8 cellular contexts compared by ENCODE assay signal in genomic region chr14:105482486-105483110, GRCh38. TPM values are rescaled to one million over a fixed set of nuclear protein-coding genes. Genes with fewer than 3 reads are reported as not detected.
DNase-seq lines count a peak whose midpoint lies in the region; ATAC-seq and TF ChIP-seq lines count a peak whose summit lies in the region.

No MANE protein-coding gene starts in this region.

- no peaks in the 10 kb centered on the region for H3K79me2 ChIP-seq in GM23248 (ENCODE audit: insufficient read depth)

- H3K27ac ChIP-seq in GM23248 (peak overlapping the region; percentile 99), gastroesophageal sphincter (peak overlapping the region; percentile 82 to 97 (median 94)), gastrocnemius medialis (peak overlapping the region; percentile 67 to 81 (median 78))

- CTCF ChIA-PET in activated B cell treated with CpG ODN at 0.5 μM for 24 hours (lab: Charles Lee), result interaction anchor here (1.4 kb wide), 1 partner anchor 79 kb away, joined by 3 read pairs; no protein-coding TSS in a partner anchor

- no peak for TF ChIP-seq CTCF in activated B cell treated with CpG ODN at 0.5 μM for 24 hours (IDR thresholded peaks at IDR 0.05)
- TF ChIP-seq CTCF in gastroesophageal sphincter (IDR thresholded peaks at IDR 0.05), result no peak
- no peak for TF ChIP-seq CTCF in gastrocnemius medialis (IDR thresholded peaks at IDR 0.05 in 4 of 5, conservative IDR thresholded peaks at IDR 0.05 in 1 of 5)
- TF ChIP-seq CTCF in GM13976 (IDR thresholded peaks at IDR 0.05; ENCODE audit: borderline replicate concordance, control extremely low read depth, extremely low read depth, insufficient read depth, missing control alignments), result no peak

- no peaks in the 10 kb centered on the region for H3K27me3 Mint-ChIP-seq in activated B cell treated with CpG ODN at 0.5 μM for 24 hours

- in situ Hi-C loops in GM23248 (cut with MboI) (no loop called here), gastrocnemius medialis (cut with MboI; ENCODE audit: low sequenced_read_pairs in 4 of 4) (loop anchor here in 1 of 4 donors (25.0 kb wide), 1 partner anchor 120 kb away; no protein-coding TSS in a partner anchor), GM13976 (cut with MboI; ENCODE audit: low sequenced_read_pairs, unreplicated experiment) (loop anchor here (10.0 kb wide), 1 partner anchor 108 kb away; no protein-coding TSS in a partner anchor)

- H3K9ac ChIP-seq in GM23248, result peak overlapping the region; percentile 97

- no peak for TF ChIP-seq EP300 in gastroesophageal sphincter (IDR thresholded peaks at IDR 0.05)

- H3K4me1 Mint-ChIP-seq in activated B cell treated with CpG ODN at 0.5 μM for 24 hours, result peaks cover 67% of the 10 kb centered on the region

- peak overlapping the region; percentile 73 for H3K4me2 ChIP-seq in GM23248 (ENCODE audit: unreplicated experiment)

- H3K36me3 Mint-ChIP-seq in activated B cell treated with CpG ODN at 0.5 μM for 24 hours (ENCODE audit: low read depth), result no peaks in the 10 kb centered on the region

- H3K9me3 ChIP-seq in GM23248 (ENCODE audit: low read depth), result no peaks in the 10 kb centered on the region
- no peaks in the 10 kb centered on the region for H3K9me3 ChIP-seq in gastroesophageal sphincter
- H3K9me3 ChIP-seq in gastrocnemius medialis, result no peaks in the 10 kb centered on the region

- H4K20me1 ChIP-seq in GM23248 (ENCODE audit: insufficient read depth), result no peaks in the 10 kb centered on the region

- H3K4me3 ChIP-seq in GM23248, result no peak overlapping the region
- peak overlapping the region in 1 of 2 donors; percentile 51 for H3K4me3 ChIP-seq in gastroesophageal sphincter
- no peak overlapping the region for H3K4me3 ChIP-seq in gastrocnemius medialis

- H3K27me3 ChIP-seq in GM23248 (replicated peaks; ENCODE audit: insufficient read depth), result peaks cover 13% of the 10 kb centered on the region
- H3K27me3 ChIP-seq in gastroesophageal sphincter, result no peaks in the 10 kb centered on the region
- peaks cover 5 to 15% (median 7%) of the 10 kb centered on the region in 3 donors for H3K27me3 ChIP-seq in gastrocnemius medialis

- H3K4me3 Mint-ChIP-seq in activated B cell treated with CpG ODN at 0.5 μM for 24 hours, result peak overlapping the region; percentile 66

- H3K4me1 ChIP-seq in GM23248 (ENCODE audit: insufficient read depth), result peaks cover 18% of the 10 kb centered on the region
- peaks cover 4 to 100% (median 72%) of the 10 kb centered on the region in 3 donors for H3K4me1 ChIP-seq in gastroesophageal sphincter
- H3K4me1 ChIP-seq in gastrocnemius medialis, result peaks cover 21 to 38% of the 10 kb centered on the region in 2 donors

- TF ChIP-seq POLR2A in gastroesophageal sphincter (IDR thresholded peaks at IDR 0.05) (no peak), gastrocnemius medialis (IDR thresholded peaks at IDR 0.05) (no peak)

- DNase-seq in GM23248, result no peak
- DNase-seq in activated B cell treated with CpG ODN at 0.5 μM for 24 hours, result no peak
- DNase-seq in gastrocnemius medialis, result no peak
- no peak for DNase-seq in NCI-H2227 treated with DMSO at 0.1 percent for 48 hours (lab: John Stamatoyannopoulos, UW)
- no peak for DNase-seq in activated CD4-positive, CD25-positive, alpha-beta regulatory T cell treated with anti-CD3 and anti-CD28 coated beads, Interleukin-2, amount 50 U/mL, for 72 hours
- DNase-seq in GM13976 (ENCODE audit: low spot score), result no peak
- no peak for DNase-seq in T-helper 9 cell

- H3K27ac Mint-ChIP-seq in activated B cell treated with CpG ODN at 0.5 μM for 24 hours, result peak overlapping the region; percentile 94

- H3K9me2 ChIP-seq in GM23248 (ENCODE audit: insufficient read depth), result no peaks in the 10 kb centered on the region

- no peaks in the 10 kb centered on the region for H3F3A ChIP-seq in GM23248 (ENCODE audit: insufficient read depth)

- intact Hi-C loops in activated B cell treated with CpG ODN at 0.5 μM for 24 hours (cut with micrococcal nuclease) (no loop called here), gastrocnemius medialis (cut with DNase I; ENCODE audit: low total_unique reads) (no loop called here)

- ATAC-seq in activated B cell treated with CpG ODN at 0.5 μM for 24 hours (ENCODE audit: low read depth) (no peak), gastroesophageal sphincter (no peak), gastrocnemius medialis (no peak)

- POLR2A ChIA-PET in activated B cell treated with CpG ODN at 0.5 μM for 24 hours (lab: Charles Lee), result no interaction called here

- 73 to 76% methylated on average over 18 of the region's 18 CpGs for WGBS in GM23248 (ENCODE audit: low coverage in 1 of 2, low lambda C conversion rate in 2 of 2, missing lambda C conversion rate in 2 of 2), 2 experiments
- WGBS in gastroesophageal sphincter (ENCODE audit: low coverage in 1 of 2), 2 donors, result 13 to 69% methylated on average over 3 to 4 of the region's 18 CpGs

- H3K36me3 ChIP-seq in GM23248 (ENCODE audit: low read depth), result no peaks in the 10 kb centered on the region
- peaks cover 0 to 23% of the 10 kb centered on the region in 2 donors for H3K36me3 ChIP-seq in gastroesophageal sphincter
- no peaks in the 10 kb centered on the region for H3K36me3 ChIP-seq in gastrocnemius medialis

- H3K9me3 Mint-ChIP-seq in activated B cell treated with CpG ODN at 0.5 μM for 24 hours, result no peaks in the 10 kb centered on the region

- no peak overlapping the region for H2AFZ ChIP-seq in GM23248

RNA-seq across cellular contexts. Expression of gene CRIP1, which starts 4.1 kb away (rescaled TPM):
- total RNA-seq in GM23248 (2014; rRNA removed; shearing (Covaris generic)), result 1.8 and 12.3 TPM in 2 replicates
- polyA plus RNA-seq in GM23248 (2016; fragmentation: Nextera tagmentation; extraction: Ambion mirVana), result 32.7 and 37.7 TPM in 2 replicates
- total RNA-seq in activated B cell treated with CpG ODN at 0.5 μM for 24 hours, result 112 and 129 TPM in 2 replicates
- 10 to 100 TPM; 11.2 to 57.9 (median 34.2) TPM for total RNA-seq in gastroesophageal sphincter
- 1 to 10 TPM; 2.6 to 7.6 (median 5.3) TPM for total RNA-seq in gastrocnemius medialis

RNA-seq across cellular contexts. Expression of gene CRIP2, which starts 8.0 kb away (rescaled TPM):
- 149 and 188 TPM in 2 replicates for total RNA-seq in GM23248 (2014; rRNA removed; shearing (Covaris generic))
- polyA plus RNA-seq in GM23248 (2016; fragmentation: Nextera tagmentation; extraction: Ambion mirVana), result 317 and 319 TPM in 2 replicates
- total RNA-seq in activated B cell treated with CpG ODN at 0.5 μM for 24 hours, result 2.9 and 3.0 TPM in 2 replicates
- total RNA-seq in gastroesophageal sphincter, result 100 to 1,000 TPM; 165 to 518 (median 343) TPM
- 10 to 100 TPM; 31.4 to 47.1 (median 38.8) TPM for total RNA-seq in gastrocnemius medialis

RNA-seq across cellular contexts. Expression of gene TEDC1, which starts 8.4 kb away (rescaled TPM):
- 8.7 and 9.8 TPM in 2 replicates for total RNA-seq in GM23248 (2014; rRNA removed; shearing (Covaris generic))
- polyA plus RNA-seq in GM23248 (2016; fragmentation: Nextera tagmentation; extraction: Ambion mirVana), result 4.0 and 6.4 TPM in 2 replicates
- total RNA-seq in activated B cell treated with CpG ODN at 0.5 μM for 24 hours, result 16.7 and 18.1 TPM in 2 replicates
- 1 to 10 TPM; 4.6 to 7.9 (median 5.4) TPM for total RNA-seq in gastroesophageal sphincter
- total RNA-seq in gastrocnemius medialis, result 1 to 10 TPM in 2 of 4 donors, under 1 TPM in 2; 0.97 to 4.2 (median 2.2) TPM

RNA-seq across cellular contexts. Expression of gene TMEM121, which starts 43.8 kb away (rescaled TPM):
- total RNA-seq in GM23248 (2014; rRNA removed; shearing (Covaris generic)), result 11.1 and 20.5 TPM in 2 replicates
- 4.1 and 5.8 TPM in 2 replicates for polyA plus RNA-seq in GM23248 (2016; fragmentation: Nextera tagmentation; extraction: Ambion mirVana)
- total RNA-seq in activated B cell treated with CpG ODN at 0.5 μM for 24 hours, result 0.95 and 1.6 TPM in 2 replicates
- 1 to 10 TPM; 3.9 to 6.7 (median 5.2) TPM for total RNA-seq in gastroesophageal sphincter
- 1 to 10 TPM in 2 of 4 donors, not detected in 2; 1.1 to 1.2 TPM for total RNA-seq in gastrocnemius medialis
